In genomic region chr13:42395066-42395821, GRCh38 we compare ENCODE assay signal across 17 cellular contexts.
DNase-seq lines count a peak whose midpoint lies in the region; ATAC-seq and TF ChIP-seq lines count a peak whose summit lies in the region.
"Had no signal": no experiment of that assay in that cellular context is flagged by ENCODE, and none has a peak within 500 bp of the region (broad histone marks: within the 10 kb centered on the region; RNA-seq: fewer than 3 reads in every experiment).

No MANE protein-coding gene starts in this region.

- CTCF ChIA-PET in activated CD4-positive, alpha-beta T cell treated with anti-CD3 and anti-CD28 coated beads for 36 hours (lab: Charles Lee) = interaction anchor here (0.8 to 1.9 kb wide), 4 partner anchors 9 to 199 kb away, joined by 3 to 5 read pairs (median 3); no protein-coding TSS in a partner anchor
- CTCF ChIA-PET in T-cell (lab: Charles Lee) = no interaction called here

- POLR2A ChIA-PET in activated CD4-positive, alpha-beta T cell treated with anti-CD3 and anti-CD28 coated beads for 36 hours (lab: Charles Lee) = interaction anchor here (0.6 to 5.4 kb wide), 8 partner anchors 15 to 464 kb away, joined by 3 to 53 read pairs (median 5); partner anchors contain the start of gene AKAP11
- POLR2A ChIA-PET in T-cell (lab: Charles Lee) = interaction anchor here in 1 of 2 donors (1.0 kb wide), 1 partner anchor 17 kb away, joined by 3 read pairs; no protein-coding TSS in a partner anchor

- no peak for TF ChIP-seq POLR2A in spleen (IDR thresholded peaks at IDR 0.05)

- peaks cover 50% of the 10 kb centered on the region for H3K36me3 Mint-ChIP-seq in activated CD4-positive, alpha-beta T cell treated with anti-CD3 and anti-CD28 coated beads for 36 hours (ENCODE audit: low read depth)
- H3K36me3 Mint-ChIP-seq in T-cell = no peaks in the 10 kb centered on the region
- H3K36me3 Mint-ChIP-seq in activated T-helper 2 cell treated with anti-CD3 and anti-CD28 coated beads, Interferon-gamma antibody, Interleukin-2, Interleukin-4, amounts not matched to agents 10 μg/mL and 5 μg/mL and 100 μg/mL, durations not matched to agents 14 hours and 24 hours and 36 hours (ENCODE audit: low read depth) = peaks cover 62% of the 10 kb centered on the region

- intact Hi-C loops in activated CD4-positive, alpha-beta T cell treated with anti-CD3 and anti-CD28 coated beads for 36 hours (cut with DNase I, micrococcal nuclease) = loop anchor here in 1 of 2 experiments (2.0 to 10.0 kb wide), 5 partner anchors 122 to 930 kb away; partner anchors contain the start of genes AKAP11 and TNFSF11
- intact Hi-C loops in activated T-helper 2 cell treated with anti-CD3 and anti-CD28 coated beads, Interferon-gamma antibody, Interleukin-2, Interleukin-4, amounts not matched to agents 10 μg/mL and 5 μg/mL and 100 μg/mL, durations not matched to agents 14 hours and 24 hours and 36 hours (cut with micrococcal nuclease) = loop anchor here (2.0 to 10.0 kb wide), 3 partner anchors 60 to 660 kb away; partner anchors contain the start of gene DGKH
- intact Hi-C loops in spleen (cut with DNase I; ENCODE audit: low total_unique reads) = no loop called here
- intact Hi-C loops in ascending aorta (cut with DNase I) = no loop called here

- H3K4me1 Mint-ChIP-seq in activated CD4-positive, alpha-beta T cell treated with anti-CD3 and anti-CD28 coated beads for 36 hours = peaks cover 83% of the 10 kb centered on the region
- peaks cover 61 to 72% (median 63%) of the 10 kb centered on the region in 3 donors for H3K4me1 Mint-ChIP-seq in T-cell
- peaks cover 81% of the 10 kb centered on the region for H3K4me1 Mint-ChIP-seq in activated T-helper 2 cell treated with anti-CD3 and anti-CD28 coated beads, Interferon-gamma antibody, Interleukin-2, Interleukin-4, amounts not matched to agents 10 μg/mL and 5 μg/mL and 100 μg/mL, durations not matched to agents 14 hours and 24 hours and 36 hours (ENCODE audit: low read depth)

- no peaks in the 10 kb centered on the region for H3K9me3 ChIP-seq in spleen
- H3K9me3 ChIP-seq in ascending aorta = no peaks in the 10 kb centered on the region
- H3K9me3 ChIP-seq: body of pancreas, right atrium auricular region had no signal

- 64 to 73% (median 68%) methylated on average over 14 of the region's 14 CpGs for WGBS in spleen, 5 donors

- H3K9me3 Mint-ChIP-seq in activated CD4-positive, alpha-beta T cell treated with anti-CD3 and anti-CD28 coated beads for 36 hours (ENCODE audit: low read depth) = peaks cover 4% of the 10 kb centered on the region
- H3K9me3 Mint-ChIP-seq in T-cell = peaks cover 2 to 4% (median 3%) of the 10 kb centered on the region in 3 donors
- H3K9me3 Mint-ChIP-seq in activated T-helper 2 cell treated with anti-CD3 and anti-CD28 coated beads, Interferon-gamma antibody, Interleukin-2, Interleukin-4, amounts not matched to agents 10 μg/mL and 5 μg/mL and 100 μg/mL, durations not matched to agents 14 hours and 24 hours and 36 hours = peaks cover 13% of the 10 kb centered on the region
- H3K9me3 Mint-ChIP-seq: nephron progenitor cell had no signal

- H3K4me3 ChIP-seq in spleen (no peak overlapping the region), ascending aorta (no peak overlapping the region)
- H3K4me3 ChIP-seq: body of pancreas, right atrium auricular region had no signal

- peaks cover 4 to 49% (median 23%) of the 10 kb centered on the region in 6 donors for H3K4me1 ChIP-seq in spleen
- no peaks in the 10 kb centered on the region for H3K4me1 ChIP-seq in ascending aorta
- H3K4me1 ChIP-seq: body of pancreas, right atrium auricular region had no signal

- DNase-seq in activated CD4-positive, alpha-beta T cell treated with anti-CD3 and anti-CD28 coated beads for 36 hours = peak; percentile 67
- no peak for DNase-seq in activated CD4-positive, alpha-beta T cell treated with anti-CD3 and anti-CD28 coated beads for 1 hour
- DNase-seq in T-cell = peak in 1 of 34 experiments; percentile 23
- peak; percentile 34 for DNase-seq in activated T-helper 2 cell treated with anti-CD3 and anti-CD28 coated beads, Interferon-gamma antibody, Interleukin-2, Interleukin-4, amounts not matched to agents 10 μg/mL and 5 μg/mL and 100 μg/mL, durations not matched to agents 14 hours and 24 hours and 36 hours (ENCODE audit: low spot score)
- DNase-seq in spleen = no peak
- no peak for DNase-seq in ascending aorta (ENCODE audit: low spot score in 2 of 2)
- DNase-seq in NCI-H774 (lab: John Stamatoyannopoulos, UW) = no peak
- DNase-seq: body of pancreas, COR-L47, NCI-H187 treated with DMSO at 0.1 percent for 48 hours, NCI-H524 treated with DMSO at 0.1 percent for 48 hours, nephron progenitor cell, substantia nigra, T-helper 9 cell had no signal

- H3K36me3 ChIP-seq in spleen (no peaks in the 10 kb centered on the region), ascending aorta (no peaks in the 10 kb centered on the region)
- H3K36me3 ChIP-seq: right atrium auricular region had no signal

- H3K27me3 ChIP-seq in spleen (replicated peaks in 1 of 7) (no peaks in the 10 kb centered on the region), ascending aorta (no peaks in the 10 kb centered on the region)
- H3K27me3 ChIP-seq: body of pancreas, right atrium auricular region had no signal

- no peaks in the 10 kb centered on the region for H3K27me3 Mint-ChIP-seq in activated CD4-positive, alpha-beta T cell treated with anti-CD3 and anti-CD28 coated beads for 36 hours
- no peaks in the 10 kb centered on the region for H3K27me3 Mint-ChIP-seq in T-cell
- H3K27me3 Mint-ChIP-seq in activated T-helper 2 cell treated with anti-CD3 and anti-CD28 coated beads, Interferon-gamma antibody, Interleukin-2, Interleukin-4, amounts not matched to agents 10 μg/mL and 5 μg/mL and 100 μg/mL, durations not matched to agents 14 hours and 24 hours and 36 hours (ENCODE audit: low read depth) = no peaks in the 10 kb centered on the region

- H3K27ac ChIP-seq in spleen (peak overlapping the region in 5 of 8 donors; percentile 20 to 80 (median 37)), ascending aorta (no peak overlapping the region)
- H3K27ac ChIP-seq: 22Rv1, body of pancreas, right atrium auricular region had no signal

- peak; percentile 21 for ATAC-seq in activated CD4-positive, alpha-beta T cell treated with anti-CD3 and anti-CD28 coated beads for 36 hours
- ATAC-seq in T-cell (replicated peaks in 1 of 4) (peak in 3 of 4 experiments; percentile 4 to 14 (median 13)), GM21447 (IDR thresholded peaks at IDR 0.05; ENCODE audit: unreplicated experiment) (no peak)
- ATAC-seq: body of pancreas had no signal

- peak overlapping the region; percentile 80 for H3K4me3 Mint-ChIP-seq in activated CD4-positive, alpha-beta T cell treated with anti-CD3 and anti-CD28 coated beads for 36 hours
- peak overlapping the region; percentile 64 to 71 (median 70) for H3K4me3 Mint-ChIP-seq in T-cell
- H3K4me3 Mint-ChIP-seq in activated T-helper 2 cell treated with anti-CD3 and anti-CD28 coated beads, Interferon-gamma antibody, Interleukin-2, Interleukin-4, amounts not matched to agents 10 μg/mL and 5 μg/mL and 100 μg/mL, durations not matched to agents 14 hours and 24 hours and 36 hours (ENCODE audit: low read depth) = peak overlapping the region; percentile 92
- H3K4me3 Mint-ChIP-seq: nephron progenitor cell had no signal

- no peak for TF ChIP-seq CTCF in spleen (IDR thresholded peaks at IDR 0.05 in 8 of 11, conservative IDR thresholded peaks at IDR 0.05 in 3 of 11)
- no peak for TF ChIP-seq CTCF in ascending aorta (IDR thresholded peaks at IDR 0.05)

- peak overlapping the region; percentile 100 for H3K27ac Mint-ChIP-seq in activated CD4-positive, alpha-beta T cell treated with anti-CD3 and anti-CD28 coated beads for 36 hours
- peak overlapping the region; percentile 98 for H3K27ac Mint-ChIP-seq in T-cell
- H3K27ac Mint-ChIP-seq in activated T-helper 2 cell treated with anti-CD3 and anti-CD28 coated beads, Interferon-gamma antibody, Interleukin-2, Interleukin-4, amounts not matched to agents 10 μg/mL and 5 μg/mL and 100 μg/mL, durations not matched to agents 14 hours and 24 hours and 36 hours = peak overlapping the region; percentile 100
- H3K27ac Mint-ChIP-seq: nephron progenitor cell had no signal

Comparison
In these comparisons a context has a peak if more than half of its experiments do, and no peak if none do; other contexts are left out.
1. DNase-seq: peak in activated CD4-positive, alpha-beta T cell treated with anti-CD3 and anti-CD28 coated beads for 36 hours (single experiment) and activated T-helper 2 cell treated with anti-CD3 and anti-CD28 coated beads, Interferon-gamma antibody, Interleukin-2, Interleukin-4, amounts not matched to agents 10 μg/mL and 5 μg/mL and 100 μg/mL, durations not matched to agents 14 hours and 24 hours and 36 hours (single experiment); none in activated CD4-positive, alpha-beta T cell treated with anti-CD3 and anti-CD28 coated beads for 1 hour (single experiment), spleen (single experiment), ascending aorta (0 of 2) and NCI-H774 (single experiment).
2. H3K27ac ChIP-seq: peak in spleen (5 of 8); none in ascending aorta (0 of 2).
3. Peak in every context shown above with its lines, with median percentiles within 50 percentile points of each other: H3K27ac Mint-ChIP-seq and H3K4me3 Mint-ChIP-seq.